Comparison of ENCODE assay signal across 1 cellular context in genomic region chr16:85393674-85394510, GRCh38.
TF ChIP-seq lines count a peak whose summit lies in the region.

No MANE protein-coding gene starts in this region.

TF ChIP-seq in GM23338, 12 proteins besides CTCF, POLR2A, EP300 and RAD21 (continued from another document):
- TF ChIP-seq ZNF462 (CRISPR knock-in tag; IDR thresholded peaks at IDR 0.05): no peak
- TF ChIP-seq STAT1 (IDR thresholded peaks at IDR 0.05; ENCODE audit: unreplicated experiment): no peak
- no peak for TF ChIP-seq POLR2AphosphoS5 (IDR thresholded peaks at IDR 0.05; ENCODE audit: low read depth)
- no peak for TF ChIP-seq ZNF331 (CRISPR knock-in tag; IDR thresholded peaks at IDR 0.05; ENCODE audit: low read depth)
TF ChIP-seq in GM23338: peak in this region for 0.
